ENCODE assay signal across 22 cellular contexts in the genomic region with DNA sequence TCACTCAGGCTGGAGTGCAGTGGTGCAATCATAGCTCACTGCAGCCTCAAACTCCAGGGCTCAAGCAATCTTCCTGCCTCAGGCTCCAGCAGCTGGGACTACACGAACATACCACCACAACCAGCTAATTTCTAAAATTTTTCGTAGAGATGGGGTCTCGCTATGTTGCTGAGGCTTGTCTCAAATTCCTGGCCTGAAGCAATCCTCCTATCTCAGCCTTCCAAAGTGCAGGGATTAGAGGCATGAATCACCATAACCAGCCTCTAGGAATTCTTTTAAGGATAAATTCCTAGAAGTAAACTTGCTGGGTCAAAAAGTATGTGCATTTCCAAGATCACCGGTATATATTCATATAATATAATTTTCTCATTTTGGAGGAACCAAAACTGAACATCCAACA. TPM values are rescaled to one million over a fixed set of nuclear protein-coding genes. Genes with fewer than 3 reads are reported as not detected.
"Had no signal": no experiment of that assay in that cellular context is flagged by ENCODE, and none has a peak within 500 bp of the region (broad histone marks: within the 10 kb centered on the region; RNA-seq: fewer than 3 reads in every experiment).

No MANE protein-coding gene starts in this region.

- H3K9me3 ChIP-seq: ascending aorta had no signal

- H3K27ac ChIP-seq: ascending aorta, cardiac muscle cell had no signal

- ATAC-seq: activated CD8-positive, alpha-beta memory T cell treated with anti-CD3 and anti-CD28 coated beads, Interleukin-2, amount 10 ng/mL, durations not matched to agents 7 days and 5 days; K562 had no signal

- DNase-seq: activated CD4-positive, alpha-beta T cell treated with anti-CD3 and anti-CD28 coated beads for 48 hours; activated CD4-positive, alpha-beta T cell treated with anti-CD3 and anti-CD28 coated beads, Interleukin-2, amount 50 U/mL, for 48 hours; activated CD4-positive, CD25-positive, alpha-beta regulatory T cell treated with anti-CD3 and anti-CD28 coated beads, Interleukin-2, amount 50 U/mL, for 72 hours; activated CD8-positive, alpha-beta memory T cell treated with anti-CD3 and anti-CD28 coated beads, Interleukin-2, amount 10 ng/mL, durations not matched to agents 7 days and 5 days; activated effector memory CD4-positive, alpha-beta T cell treated with Interleukin-2 at 50 U/mL for 16 hours; activated naive CD4-positive, alpha-beta T cell; activated T-cell treated with anti-CD3 and anti-CD28 coated beads, Interleukin-2, amount 50 U/mL, for 24 hours; amniotic stem cell; Karpas-422; MM.1S; NCI-H1105 treated with DMSO at 0.1 percent for 48 hours; NCI-H1436 treated with DMSO at 0.1 percent for 48 hours; NCI-H187 treated with DMSO at 0.1 percent for 48 hours; NCI-H2081 treated with DMSO at 0.1 percent for 48 hours; NCI-H446 treated with DMSO at 0.1 percent for 48 hours; NCI-H526 treated with DMSO at 0.1 percent for 48 hours; NCI-H82; Right ventricle myocardium superior; RPMI8226 had no signal

- H3K27me3 ChIP-seq: ascending aorta, cardiac muscle cell had no signal

- H3K4me1 ChIP-seq: ascending aorta had no signal

- H3K36me3 ChIP-seq: ascending aorta, cardiac muscle cell had no signal

- H3K4me3 ChIP-seq: ascending aorta, cardiac muscle cell, K562 had no signal

RNA-seq across cellular contexts. Expression of a gene that starts 17.6 kb away (rescaled TPM):
- total RNA-seq: K562 had no signal
- polyA plus RNA-seq: K562 had no signal
